ENCODE assay signal across 2 cellular contexts in genomic region chr3:16506884-16507409, GRCh38.
A peak's percentile ranks its signal among the peaks of the same experiment; 100 is the strongest.
TF ChIP-seq lines count a peak whose summit lies in the region.

No MANE protein-coding gene starts in this region.

TF ChIP-seq in HepG2, 621 proteins besides CTCF, POLR2A, EP300 and RAD21:
- TF ChIP-seq KLF9 (CRISPR knock-in tag; IDR thresholded peaks at IDR 0.05; ENCODE audit: low read depth), result no peak
- TF ChIP-seq ZNF629 (CRISPR knock-in tag; conservative IDR thresholded peaks at IDR 0.05), result peak; percentile 66; the same call in 1 of the 2 replicates

TF ChIP-seq in K562, 482 proteins besides CTCF, POLR2A, EP300 and RAD21:
- no peak for TF ChIP-seq NFXL1 (CRISPR knock-in tag; IDR thresholded peaks at IDR 0.05)
- 0 out of 2 replicates have a peak, but pooled peaks have one; percentile 15 for TF ChIP-seq BCOR (IDR thresholded peaks at IDR 0.05)
- TF ChIP-seq ZNF217 (CRISPR knock-in tag; IDR thresholded peaks at IDR 0.05), result no peak
- TF ChIP-seq, protein P1, sequence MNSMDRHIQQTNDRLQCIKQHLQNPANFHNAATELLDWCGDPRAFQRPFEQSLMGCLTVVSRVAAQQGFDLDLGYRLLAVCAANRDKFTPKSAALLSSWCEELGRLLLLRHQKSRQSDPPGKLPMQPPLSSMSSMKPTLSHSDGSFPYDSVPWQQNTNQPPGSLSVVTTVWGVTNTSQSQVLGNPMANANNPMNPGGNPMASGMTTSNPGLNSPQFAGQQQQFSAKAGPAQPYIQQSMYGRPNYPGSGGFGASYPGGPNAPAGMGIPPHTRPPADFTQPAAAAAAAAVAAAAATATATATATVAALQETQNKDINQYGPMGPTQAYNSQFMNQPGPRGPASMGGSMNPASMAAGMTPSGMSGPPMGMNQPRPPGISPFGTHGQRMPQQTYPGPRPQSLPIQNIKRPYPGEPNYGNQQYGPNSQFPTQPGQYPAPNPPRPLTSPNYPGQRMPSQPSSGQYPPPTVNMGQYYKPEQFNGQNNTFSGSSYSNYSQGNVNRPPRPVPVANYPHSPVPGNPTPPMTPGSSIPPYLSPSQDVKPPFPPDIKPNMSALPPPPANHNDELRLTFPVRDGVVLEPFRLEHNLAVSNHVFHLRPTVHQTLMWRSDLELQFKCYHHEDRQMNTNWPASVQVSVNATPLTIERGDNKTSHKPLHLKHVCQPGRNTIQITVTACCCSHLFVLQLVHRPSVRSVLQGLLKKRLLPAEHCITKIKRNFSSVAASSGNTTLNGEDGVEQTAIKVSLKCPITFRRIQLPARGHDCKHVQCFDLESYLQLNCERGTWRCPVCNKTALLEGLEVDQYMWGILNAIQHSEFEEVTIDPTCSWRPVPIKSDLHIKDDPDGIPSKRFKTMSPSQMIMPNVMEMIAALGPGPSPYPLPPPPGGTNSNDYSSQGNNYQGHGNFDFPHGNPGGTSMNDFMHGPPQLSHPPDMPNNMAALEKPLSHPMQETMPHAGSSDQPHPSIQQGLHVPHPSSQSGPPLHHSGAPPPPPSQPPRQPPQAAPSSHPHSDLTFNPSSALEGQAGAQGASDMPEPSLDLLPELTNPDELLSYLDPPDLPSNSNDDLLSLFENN (IDR thresholded peaks at IDR 0.05; ENCODE audit: low read depth in 2 of 2, low read length in 2 of 2), result no peak
- TF ChIP-seq RBM25 (IDR thresholded peaks at IDR 0.05; ENCODE audit: low read depth, low read length, severe bottlenecking), result peak; percentile 84
- TF ChIP-seq TEAD4 (IDR thresholded peaks at IDR 0.05; ENCODE audit: low read length), result no peak
- TF ChIP-seq TEAD4 (CRISPR knock-in tag; IDR thresholded peaks at IDR 0.05; ENCODE audit: borderline replicate concordance), result no peak
- no peak for TF ChIP-seq SRSF1 (IDR thresholded peaks at IDR 0.05; ENCODE audit: low read depth, low read length)
TF ChIP-seq in K562: peak in this region for 2.
